In genomic region chr11:112289588-112290461, GRCh38 we compare ENCODE assay signal across 1 cellular context.
A peak's percentile ranks its signal among the peaks of the same experiment; 100 is the strongest.
TF ChIP-seq lines count a peak whose summit lies in the region.

No MANE protein-coding gene starts in this region.

TF ChIP-seq in IMR-90, 13 proteins besides CTCF, POLR2A, EP300 and RAD21 (continued from another document):
- peak; percentile 47; the same call in 1 of the 2 replicates for TF ChIP-seq BHLHE40 (IDR thresholded peaks at IDR 0.05; ENCODE audit: low read depth, low read length)
- TF ChIP-seq CEBPB (IDR thresholded peaks at IDR 0.05; ENCODE audit: low read depth, low read length): no peak
